ENCODE assay signal across 24 cellular contexts in genomic region chr2:36088716-36089328, GRCh38.
"Had no signal": no experiment of that assay in that cellular context is flagged by ENCODE, and none has a peak within 500 bp of the region (broad histone marks: within the 10 kb centered on the region; RNA-seq: fewer than 3 reads in every experiment).

No MANE protein-coding gene starts in this region.

- H3K27ac ChIP-seq: esophagus squamous epithelium, gastroesophageal sphincter, neutrophil, psoas muscle, spleen, tibial artery, upper lobe of left lung, uterus had no signal

- FAIRE-seq: colon had no signal

- H3K27me3 Mint-ChIP-seq: dendritic cell treated with granulocyte-macrophage colony-stimulating factor and Interleukin-4, amounts not matched to agents 40 ng/mL and 50 ng/mL, for 4 days; stimulated activated memory B cell treated with anti-CD40 and anti-IgM and Interleukin-4, amounts not matched to agents 10 μg/mL and 1 μg/mL and 100 μg/mL, for 72 hours had no signal

- H3K4me1 ChIP-seq: esophagus squamous epithelium, gastroesophageal sphincter, psoas muscle, spleen, tibial artery, upper lobe of left lung, uterus had no signal

- H3K36me3 Mint-ChIP-seq: stimulated activated memory B cell treated with anti-CD40 and anti-IgM and Interleukin-4, amounts not matched to agents 10 μg/mL and 1 μg/mL and 100 μg/mL, for 72 hours had no signal

- H3K27me3 ChIP-seq: esophagus squamous epithelium, gastroesophageal sphincter, neutrophil, spleen, tibial artery, upper lobe of left lung, uterus had no signal

- ATAC-seq: effector memory CD8-positive, alpha-beta T cell; gastroesophageal sphincter; psoas muscle; sciatic nerve; stimulated activated memory B cell treated with anti-CD40 and anti-IgM and Interleukin-4, amounts not matched to agents 10 μg/mL and 1 μg/mL and 100 μg/mL, for 72 hours had no signal

- H3K4me3 ChIP-seq: esophagus squamous epithelium, gastroesophageal sphincter, psoas muscle, spleen, tibial artery, upper lobe of left lung, uterus had no signal

- H3K4me1 Mint-ChIP-seq: immature natural killer cell; nephron; stimulated activated memory B cell treated with anti-CD40 and anti-IgM and Interleukin-4, amounts not matched to agents 10 μg/mL and 1 μg/mL and 100 μg/mL, for 72 hours had no signal

- H3K4me3 Mint-ChIP-seq: dendritic cell treated with granulocyte-macrophage colony-stimulating factor and Interleukin-4, amounts not matched to agents 40 ng/mL and 50 ng/mL, for 4 days; effector memory CD8-positive, alpha-beta T cell; immature natural killer cell; nephron; stimulated activated memory B cell treated with anti-CD40 and anti-IgM and Interleukin-4, amounts not matched to agents 10 μg/mL and 1 μg/mL and 100 μg/mL, for 72 hours; stimulated activated naive CD8-positive, alpha-beta T cell treated with anti-CD3 and anti-CD28 coated beads, Interleukin-15, Interleukin-2, amounts not matched to agents 100 ng/mL and 50 ng/mL, for 24 hours had no signal

- H3K27ac Mint-ChIP-seq: dendritic cell treated with granulocyte-macrophage colony-stimulating factor and Interleukin-4, amounts not matched to agents 40 ng/mL and 50 ng/mL, for 4 days; effector memory CD8-positive, alpha-beta T cell; immature natural killer cell; nephron; stimulated activated memory B cell treated with anti-CD40 and anti-IgM and Interleukin-4, amounts not matched to agents 10 μg/mL and 1 μg/mL and 100 μg/mL, for 72 hours; stimulated activated naive CD8-positive, alpha-beta T cell treated with anti-CD3 and anti-CD28 coated beads, Interleukin-15, Interleukin-2, amounts not matched to agents 100 ng/mL and 50 ng/mL, for 24 hours had no signal

- H3K36me3 ChIP-seq: esophagus squamous epithelium, gastroesophageal sphincter, neutrophil, spleen, tibial artery, upper lobe of left lung, uterus had no signal

- H3K9me3 ChIP-seq: neutrophil, psoas muscle, uterus had no signal

- DNase-seq: effector memory CD8-positive, alpha-beta T cell; esophagus squamous epithelium; foreskin fibroblast; glutamatergic neuron; immature natural killer cell; kidney glomerular epithelial cell; midbrain; psoas muscle; retina; spleen; stimulated activated CD4-positive, alpha-beta T cell treated with anti-CD3 and anti-CD28 coated beads, Interleukin-15, amount 100 ng/mL, for 24 hours; stimulated activated CD4-positive, alpha-beta T cell treated with anti-CD3 and anti-CD28 coated beads, Interleukin-1b, Interleukin-23, amount 100 ng/mL, for 48 hours; stimulated activated CD4-positive, alpha-beta T cell treated with anti-CD3 and anti-CD28 coated beads, Interleukin-4, amount 100 ng/mL, for 24 hours; tibial artery; upper lobe of left lung; uterus had no signal
